ENCODE assay signal across 8 cellular contexts in the genomic region with DNA sequence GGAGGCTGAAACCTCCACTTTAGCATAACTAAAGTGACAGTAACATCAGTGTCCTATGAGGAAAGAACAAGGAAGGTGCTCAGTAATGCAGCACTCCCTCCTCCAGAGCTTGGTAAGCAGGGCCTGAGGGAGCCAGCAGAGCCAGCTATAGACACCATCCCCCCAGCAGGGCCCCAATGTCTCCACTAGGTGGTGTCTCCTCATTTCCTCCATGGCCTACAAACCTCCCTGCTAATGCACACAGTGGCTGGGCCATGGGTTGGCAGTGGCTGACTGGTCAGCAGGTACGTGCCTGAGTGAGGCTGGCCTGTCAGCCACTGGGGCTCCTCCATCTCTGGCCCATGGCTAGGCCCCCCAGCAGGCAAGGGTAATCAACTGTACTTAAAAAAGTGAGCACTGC. TPM values are rescaled to one million over a fixed set of nuclear protein-coding genes. Genes with fewer than 3 reads are reported as not detected.
DNase-seq lines count a peak whose midpoint lies in the region; ATAC-seq and TF ChIP-seq lines count a peak whose summit lies in the region.

No MANE protein-coding gene starts in this region.

- H3K9me3 Mint-ChIP-seq in GM23338, result no peaks in the 10 kb centered on the region; the same call in 2 of the 3 replicates
- H3K9me3 Mint-ChIP-seq in activated CD4-positive, alpha-beta T cell treated with anti-CD3 and anti-CD28 coated beads, Interleukin-2, amount 10 ng/mL, durations not matched to agents 24 days and 14 days, result no peaks in the 10 kb centered on the region
- H3K9me3 Mint-ChIP-seq in endothelial cell (ENCODE audit: unreplicated experiment), result no peaks in the 10 kb centered on the region
- H3K9me3 Mint-ChIP-seq in nephron, result no peaks in the 10 kb centered on the region

- H3K79me2 ChIP-seq in GM23338 (replicated peaks; ENCODE audit: insufficient read depth), result peaks cover 57% of the 10 kb centered on the region
- H3K79me2 ChIP-seq in KMS-11 (ENCODE audit: insufficient read depth, low read depth), result peaks cover 28% of the 10 kb centered on the region

- H3K27ac Mint-ChIP-seq in GM23338 (peak overlapping the region; percentile 77), endothelial cell (ENCODE audit: unreplicated experiment) (peak overlapping the region; percentile 61), nephron (no peak overlapping the region)
- H3K27ac Mint-ChIP-seq in activated CD4-positive, alpha-beta T cell treated with anti-CD3 and anti-CD28 coated beads, Interleukin-2, amount 10 ng/mL, durations not matched to agents 24 days and 14 days, result no peak overlapping the region

- no peak overlapping the region for H3K4me2 ChIP-seq in GM23338
- H3K4me2 ChIP-seq in KMS-11, result no peak overlapping the region

- H2AFZ ChIP-seq in GM23338 (no peak overlapping the region), KMS-11 (ENCODE audit: low read depth) (no peak overlapping the region)

- peaks cover 52% of the 10 kb centered on the region for H3K36me3 ChIP-seq in GM23338 (ENCODE audit: insufficient read depth)
- H3K36me3 ChIP-seq in KMS-11 (ENCODE audit: insufficient read depth), result no peaks in the 10 kb centered on the region; the same call in 1 of the 2 replicates

- TF ChIP-seq CTCF in GM23338 (conservative IDR thresholded peaks at IDR 0.05; ENCODE audit: low read depth in 2 of 2) (peak; percentile 68 to 80), KMS-11 (conservative IDR thresholded peaks at IDR 0.05; ENCODE audit: low read depth, low read length) (peak; percentile 61), endothelial cell (IDR thresholded peaks at IDR 0.05; ENCODE audit: unreplicated experiment) (peak; percentile 74), nephron (IDR thresholded peaks at IDR 0.05; ENCODE audit: unreplicated experiment in 3 of 3) (peak; percentile 38 to 50 (median 41))

- H4K20me1 ChIP-seq in GM23338 (replicated peaks; ENCODE audit: insufficient read depth) (peaks cover 48% of the 10 kb centered on the region), KMS-11 (ENCODE audit: insufficient read depth) (0 out of 2 replicates have a peak, but pooled peaks cover 4% of the 10 kb centered on the region)

- H3K27me3 ChIP-seq in GM23338 (ENCODE audit: insufficient read depth), result no peaks in the 10 kb centered on the region
- no peaks in the 10 kb centered on the region for H3K27me3 ChIP-seq in KMS-11 (ENCODE audit: insufficient read depth, low read depth)

- peaks cover 61% of the 10 kb centered on the region for H3K36me3 Mint-ChIP-seq in GM23338 (ENCODE audit: low read depth)
- H3K36me3 Mint-ChIP-seq in activated CD4-positive, alpha-beta T cell treated with anti-CD3 and anti-CD28 coated beads, Interleukin-2, amount 10 ng/mL, durations not matched to agents 24 days and 14 days (ENCODE audit: low read depth), result peaks cover 60% of the 10 kb centered on the region
- peaks cover 23% of the 10 kb centered on the region for H3K36me3 Mint-ChIP-seq in endothelial cell (ENCODE audit: low read depth, unreplicated experiment)
- peaks cover 57% of the 10 kb centered on the region for H3K36me3 Mint-ChIP-seq in nephron (ENCODE audit: low read depth)

- H3K4me1 Mint-ChIP-seq in GM23338, result peaks cover 15% of the 10 kb centered on the region
- peaks cover 21% of the 10 kb centered on the region for H3K4me1 Mint-ChIP-seq in activated CD4-positive, alpha-beta T cell treated with anti-CD3 and anti-CD28 coated beads, Interleukin-2, amount 10 ng/mL, durations not matched to agents 24 days and 14 days
- peaks cover 2% of the 10 kb centered on the region for H3K4me1 Mint-ChIP-seq in endothelial cell (ENCODE audit: unreplicated experiment)
- H3K4me1 Mint-ChIP-seq in nephron, result no peaks in the 10 kb centered on the region

- H3K27ac ChIP-seq in GM23338 (ENCODE audit: low read depth), result no peak overlapping the region
- no peak overlapping the region for H3K27ac ChIP-seq in KMS-11

- H3K4me1 ChIP-seq in GM23338 (ENCODE audit: insufficient read depth) (no peaks in the 10 kb centered on the region), KMS-11 (ENCODE audit: low read depth, poor library complexity, severe bottlenecking) (peaks cover 28% of the 10 kb centered on the region)

- no peak overlapping the region for H3K4me3 ChIP-seq in GM23338
- H3K4me3 ChIP-seq in KMS-11 (IDR thresholded peaks at IDR 0.05; ENCODE audit: insufficient read depth, low read depth, low read length), result no peak overlapping the region

- intact Hi-C loops in activated CD4-positive, alpha-beta T cell treated with anti-CD3 and anti-CD28 coated beads, Interleukin-2, amount 10 ng/mL, durations not matched to agents 24 days and 14 days (cut with micrococcal nuclease), result loop anchor here (2.0 kb wide), 1 partner anchor 13 kb away; a partner anchor contains a TSS

- H3K27me3 Mint-ChIP-seq in GM23338 (ENCODE audit: insufficient read depth, low read depth, poor library complexity) (peaks cover 3% of the 10 kb centered on the region), endothelial cell (ENCODE audit: unreplicated experiment) (peaks cover 7% of the 10 kb centered on the region), nephron (ENCODE audit: low read depth) (no peaks in the 10 kb centered on the region)
- H3K27me3 Mint-ChIP-seq in activated CD4-positive, alpha-beta T cell treated with anti-CD3 and anti-CD28 coated beads, Interleukin-2, amount 10 ng/mL, durations not matched to agents 24 days and 14 days, result no peaks in the 10 kb centered on the region

- peak; percentile 44 to 57 for ATAC-seq in activated CD4-positive, CD25-positive, alpha-beta regulatory T cell treated with anti-CD3 and anti-CD28 coated beads, Interleukin-2, amount 50 U/mL, for 24 hours
- peak; percentile 99 for ATAC-seq in GM23338

- H3K9ac ChIP-seq in KMS-11, result no peak overlapping the region

- H3K4me3 Mint-ChIP-seq in GM23338, result no peak overlapping the region
- no peak overlapping the region for H3K4me3 Mint-ChIP-seq in activated CD4-positive, alpha-beta T cell treated with anti-CD3 and anti-CD28 coated beads, Interleukin-2, amount 10 ng/mL, durations not matched to agents 24 days and 14 days
- H3K4me3 Mint-ChIP-seq in endothelial cell (ENCODE audit: unreplicated experiment), result no peak overlapping the region
- H3K4me3 Mint-ChIP-seq in nephron, result no peak overlapping the region

- H3F3A ChIP-seq in GM23338 (replicated peaks; ENCODE audit: low read depth), result peaks cover 17% of the 10 kb centered on the region; the same call in 1 of the 2 replicates

- no peaks in the 10 kb centered on the region for H3K9me2 ChIP-seq in GM23338 (ENCODE audit: insufficient read depth)

- no peak for DNase-seq in activated CD4-positive, CD25-positive, alpha-beta regulatory T cell treated with anti-CD3 and anti-CD28 coated beads, Interleukin-2, amount 50 U/mL, for 72 hours
- DNase-seq in GM23338 (ENCODE audit: low spot score) (peak; percentile 86), endothelial cell (ENCODE audit: low spot score) (peak; percentile 67), NCI-H187 (lab: John Stamatoyannopoulos, UW) (no peak)
- DNase-seq in activated CD4-positive, alpha-beta T cell treated with anti-CD3 and anti-CD28 coated beads, Interleukin-2, amount 10 ng/mL, durations not matched to agents 24 days and 14 days, result peak; percentile 82

TF ChIP-seq in GM23338, 12 proteins besides CTCF, POLR2A, EP300 and RAD21:
- TF ChIP-seq CREB1 (CRISPR knock-in tag; IDR thresholded peaks at IDR 0.05; ENCODE audit: low read depth) (no peak), ZNF331 (CRISPR knock-in tag; IDR thresholded peaks at IDR 0.05; ENCODE audit: low read depth) (no peak), POLR2AphosphoS5 (IDR thresholded peaks at IDR 0.05; ENCODE audit: low read depth) (0 out of 2 replicates have a peak, but pooled peaks have one; percentile 40)

RNA-seq across cellular contexts. Expression of a gene that starts 13.6 kb away (rescaled TPM):
- total RNA-seq in GM23338 (2014; rRNA removed; shearing (Covaris generic)), result 41.0 and 47.9 TPM in 2 replicates
- 61.1 and 75.0 TPM in 2 replicates for polyA plus RNA-seq in GM23338 (2016; fragmentation: Nextera tagmentation; extraction: Ambion mirVana)
- total RNA-seq in activated CD4-positive, alpha-beta T cell treated with anti-CD3 and anti-CD28 coated beads, Interleukin-2, amount 10 ng/mL, durations not matched to agents 24 days and 14 days, result 103 and 114 TPM in 2 replicates
- 36.4 TPM for total RNA-seq in endothelial cell (ENCODE audit: unreplicated experiment)

RNA-seq across cellular contexts. Expression of a gene that starts 47.4 kb away (rescaled TPM):
- total RNA-seq in GM23338 (2014; rRNA removed; shearing (Covaris generic)), result 26.5 and 33.2 TPM in 2 replicates
- polyA plus RNA-seq in GM23338 (2016; fragmentation: Nextera tagmentation; extraction: Ambion mirVana), result 10.6 and 10.8 TPM in 2 replicates
- total RNA-seq in activated CD4-positive, alpha-beta T cell treated with anti-CD3 and anti-CD28 coated beads, Interleukin-2, amount 10 ng/mL, durations not matched to agents 24 days and 14 days, result 13.2 and 15.0 TPM in 2 replicates
- total RNA-seq in endothelial cell (ENCODE audit: unreplicated experiment), result 25.7 TPM

Comparison
In these comparisons a context has a peak if more than half of its experiments do, and no peak if none do; other contexts are left out.
1. DNase-seq: peak in GM23338 (single experiment), activated CD4-positive, alpha-beta T cell treated with anti-CD3 and anti-CD28 coated beads, Interleukin-2, amount 10 ng/mL, durations not matched to agents 24 days and 14 days (single experiment) and endothelial cell (single experiment); none in activated CD4-positive, CD25-positive, alpha-beta regulatory T cell treated with anti-CD3 and anti-CD28 coated beads, Interleukin-2, amount 50 U/mL, for 72 hours (single experiment) and NCI-H187 (0 of 2).
2. H3K27ac Mint-ChIP-seq: peak in GM23338 (single experiment) and endothelial cell (single experiment); none in activated CD4-positive, alpha-beta T cell treated with anti-CD3 and anti-CD28 coated beads, Interleukin-2, amount 10 ng/mL, durations not matched to agents 24 days and 14 days (single experiment) and nephron (0 of 3).
3. Peak in every context shown above with its lines, with median percentiles within 50 percentile points of each other: CTCF ChIP-seq.